27 cellular contexts compared by ENCODE assay signal in the genomic region with DNA sequence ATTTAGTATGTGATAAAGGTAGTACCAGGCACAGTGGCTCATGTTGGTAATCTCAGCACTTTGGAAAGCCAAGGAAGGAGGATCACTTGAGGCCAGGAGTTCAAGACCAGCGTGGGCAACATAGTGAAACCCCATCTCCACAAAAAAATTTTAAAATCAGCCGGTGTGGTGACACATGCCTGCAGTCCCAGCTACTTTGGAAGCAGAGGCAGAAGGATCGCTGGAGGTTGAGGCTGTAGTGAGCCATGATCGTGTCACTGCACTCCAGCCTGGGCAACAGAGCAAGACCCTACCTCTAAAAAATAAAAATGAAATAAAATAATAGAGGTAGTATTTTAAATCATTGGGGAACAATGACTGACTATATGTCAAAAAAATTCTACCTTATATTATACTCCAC.
"Had no signal": no experiment of that assay in that cellular context is flagged by ENCODE, and none has a peak within 500 bp of the region (broad histone marks: within the 10 kb centered on the region; RNA-seq: fewer than 3 reads in every experiment).

No MANE protein-coding gene starts in this region.

- ATAC-seq: stimulated activated effector memory CD8-positive, alpha-beta T cell treated with anti-CD3 and anti-CD28 coated beads, Interleukin-12 subunit alpha, Interleukin-12 subunit beta, amount 100 ng/mL, for 72 hours; stimulated activated memory B cell treated with anti-CD40 and anti-IgM and Interleukin-4, amounts not matched to agents 10 μg/mL and 1 μg/mL and 100 μg/mL, for 72 hours; stimulated activated naive B cell treated with anti-CD40 and anti-IgM and Interleukin-4, amounts not matched to agents 10 μg/mL and 1 μg/mL and 100 μg/mL, for 72 hours; stimulated activated naive CD8-positive, alpha-beta T cell treated with anti-CD3 and anti-CD28 coated beads, Interleukin-15, amount 100 ng/mL, for 72 hours; stimulated activated naive CD8-positive, alpha-beta T cell treated with anti-CD3 and anti-CD28 coated beads, Interleukin-15, Interleukin-2, amounts not matched to agents 100 U/mL and 50 U/mL, for 24 hours; upper lobe of right lung had no signal

- H3K4me1 ChIP-seq: stomach, suprapubic skin, testis, thyroid gland, tibial artery, tibial nerve, transverse colon, upper lobe of left lung, upper lobe of right lung, uterus, vagina had no signal

- H3K9me3 ChIP-seq: stomach, suprapubic skin, testis, thoracic aorta, thyroid gland, tibial artery, tibial nerve, transverse colon, upper lobe of left lung, upper lobe of right lung, uterus, vagina had no signal

- H3K4me3 ChIP-seq: stomach, suprapubic skin, testis, thoracic aorta, thyroid gland, tibial artery, tibial nerve, transverse colon, upper lobe of left lung, upper lobe of right lung, uterus, vagina had no signal

- H3K27ac ChIP-seq: stomach, suprapubic skin, testis, thoracic aorta, thyroid gland, tibial artery, tibial nerve, transverse colon, upper lobe of left lung, upper lobe of right lung, uterus, vagina had no signal

- H3K27me3 ChIP-seq: stomach, suprapubic skin, testis, thyroid gland, tibial artery, tibial nerve, transverse colon, upper lobe of left lung, upper lobe of right lung, uterus, vagina had no signal

- H3K36me3 ChIP-seq: thyroid gland, uterus, vagina had no signal

- DNase-seq: stimulated activated CD4-positive, alpha-beta T cell treated with anti-CD3 and anti-CD28 coated beads, Interleukin-2, amount 100 ng/mL, for 48 hours; stimulated activated CD4-positive, alpha-beta T cell treated with anti-CD3 and anti-CD28 coated beads, Interleukin-4, amount 100 ng/mL, for 1 hour; stimulated activated CD4-positive, alpha-beta T cell treated with anti-CD3 and anti-CD28 coated beads, Interleukin-4, amount 100 ng/mL, for 24 hours; stimulated activated CD4-positive, alpha-beta T cell treated with anti-CD3 and anti-CD28 coated beads, Interleukin-4, amount 100 ng/mL, for 4 hours; stimulated activated CD8-positive, alpha-beta memory T cell treated with anti-CD3 and anti-CD28 coated beads, Interleukin-4, amount 100 ng/mL, for 48 hours; stimulated activated naive B cell treated with anti-CD40 and anti-IgM and Interleukin-4, amounts not matched to agents 10 μg/mL and 1 μg/mL and 100 μg/mL, for 72 hours; stimulated activated naive CD4-positive, alpha-beta T cell; stimulated activated naive CD4-positive, alpha-beta T cell treated with Interleukin-2 at 50 U/mL for 16 hours; stimulated activated naive CD8-positive, alpha-beta T cell treated with anti-CD3 and anti-CD28 coated beads, Interleukin-15, amount 100 ng/mL, for 72 hours; stimulated activated naive CD8-positive, alpha-beta T cell treated with anti-CD3 and anti-CD28 coated beads, Interleukin-15, Interleukin-2, amounts not matched to agents 100 U/mL and 50 U/mL, for 24 hours; stomach; substantia nigra; testis; thyroid gland; tibial artery; transverse colon; trophoblast cell; upper lobe of left lung; upper lobe of right lung; uterus had no signal

- FAIRE-seq: urothelium cell line had no signal
